8 cellular contexts compared by ENCODE assay signal in genomic region chr22:19854778-19855503, GRCh38. TPM values are rescaled to one million over a fixed set of nuclear protein-coding genes. Genes with fewer than 3 reads are reported as not detected.
A peak's percentile ranks its signal among the peaks of the same experiment; 100 is the strongest.
DNase-seq lines count a peak whose midpoint lies in the region; ATAC-seq, FAIRE-seq and TF ChIP-seq lines count a peak whose summit lies in the region.

Gene GNB1L (minus strand): TSS chr22:19854874. CDS start chr22:19821355, 33,519 bp downstream.
Gene RTL10 (minus strand): TSS chr22:19854874. CDS start chr22:19852261, 2,613 bp downstream.

- H2BK5ac ChIP-seq in H1 (ENCODE audit: low read depth, low read length): peak within 1 kb of the TSS; percentile 95; the same call in 1 of the 2 replicates
- H2BK5ac ChIP-seq in mesendoderm (ENCODE audit: low read length): peak within 1 kb of the TSS; percentile 37

- H3K27me3 Mint-ChIP-seq in Calu3 (ENCODE audit: unreplicated experiment): no peaks in the 10 kb centered on the region

- H3K79me2 ChIP-seq in H1 (ENCODE audit: control insufficient read depth in 1 of 2, insufficient read depth in 2 of 2, low read length in 2 of 2) (peaks cover 0 to 26% of the 10 kb centered on the region in 2 experiments; a peak in 3 of 4 replicates), mesendoderm (ENCODE audit: control insufficient read depth, insufficient read depth, low read length) (peaks cover 33% of the 10 kb centered on the region)

- peak within 1 kb of the TSS; percentile 28 for H3K27ac Mint-ChIP-seq in Calu3 (ENCODE audit: unreplicated experiment)

- DNase-seq in Calu3 (peak; percentile 96), HUDEP-2 (lab: John Stamatoyannopoulos, UW; ENCODE audit: unreplicated experiment in 76 of 76) (peak in 75 of 76 experiments; percentile 29 to 97 (median 92)), NOMO-1 treated with DMSO at 0.1 percent for 48 hours (lab: John Stamatoyannopoulos, UW; ENCODE audit: unreplicated experiment) (peak; percentile 92), H1 (ENCODE audit: low read depth in 1 of 2, low spot score in 2 of 2) (peak; percentile 70 to 94), mesendoderm (peak; percentile 97)
- peak; percentile 80 to 96 (median 83) for DNase-seq in activated CD8-positive, alpha-beta memory T cell treated with anti-CD3 and anti-CD28 coated beads for 48 hours (ENCODE audit: low read depth in 2 of 3, low spot score in 2 of 3)
- DNase-seq in stimulated activated CD8-positive, alpha-beta memory T cell treated with anti-CD3 and anti-CD28 coated beads, Interleukin-12 subunit alpha, Interleukin-12 subunit beta, amount 100 ng/mL, for 4 hours (ENCODE audit: low read depth): peak; percentile 94

- peak within 1 kb of the TSS; percentile 95 for H3K4me3 Mint-ChIP-seq in Calu3 (ENCODE audit: low read depth, unreplicated experiment)

- peak within 1 kb of the TSS; percentile 25; the same call in 1 of the 2 replicates for H2AFZ ChIP-seq in H1 (ENCODE audit: low read length)

- H3K18ac ChIP-seq in H1 (ENCODE audit: extremely low read depth, low read length) (peak within 1 kb of the TSS; percentile 89), mesendoderm (ENCODE audit: low read length) (peak within 1 kb of the TSS; percentile 29)

- H4K5ac ChIP-seq in H1 (ENCODE audit: insufficient read length, low read depth, low read length) (peak within 1 kb of the TSS; percentile 92), mesendoderm (ENCODE audit: low read length) (no peak within 1 kb of the TSS)

- POLR2A ChIA-PET in H1 (lab: Charles Lee; ENCODE audit: partially characterized antibody): interaction anchor here (0.6 to 1.5 kb wide), 15 partner anchors 8 to 69 kb away, joined by 3 to 10 read pairs (median 3); no protein-coding TSS in a partner anchor

- H3K9me3 Mint-ChIP-seq in Calu3 (ENCODE audit: low read depth, unreplicated experiment): no peaks in the 10 kb centered on the region

- H3K9me3 ChIP-seq in H1 (ENCODE audit: insufficient read depth in 2 of 2, low read depth in 1 of 2, low read length in 1 of 2): no peaks in the 10 kb centered on the region

- H3K23me2 ChIP-seq in H1 (ENCODE audit: low read depth, low read length): peaks cover 16% of the 10 kb centered on the region; the same call in 1 of the 2 replicates

- peaks cover 39% of the 10 kb centered on the region for H3K4me1 Mint-ChIP-seq in Calu3 (ENCODE audit: low read depth, unreplicated experiment)

- H3K79me1 ChIP-seq in H1 (ENCODE audit: low read depth, low read length) (peaks cover 21% of the 10 kb centered on the region), mesendoderm (ENCODE audit: low read length) (peaks cover 25% of the 10 kb centered on the region)

- no peak within 1 kb of the TSS for H2BK20ac ChIP-seq in H1 (ENCODE audit: low read length)

- no TSS peak for BruUV-seq in Calu3 (replicated peaks; lab: Mats Ljungman, UMichigan)

- no peak within 1 kb of the TSS for H3K14ac ChIP-seq in H1 (ENCODE audit: insufficient read length)

- ATAC-seq in GM21381 (IDR thresholded peaks at IDR 0.05; ENCODE audit: unreplicated experiment): peak; percentile 80

- H2BK15ac ChIP-seq in H1 (ENCODE audit: low read length) (peak within 1 kb of the TSS; percentile 46; the same call in 1 of the 2 replicates), mesendoderm (replicated peaks; ENCODE audit: low read depth) (no peak within 1 kb of the TSS)

- H3K27me3 ChIP-seq in H1 (replicated peaks in 1 of 4; ENCODE audit: control insufficient read depth in 3 of 4, extremely low read depth in 1 of 4, insufficient read depth in 3 of 4, low read length in 3 of 4) (no peaks in the 10 kb centered on the region), mesendoderm (ENCODE audit: insufficient read depth, low read length, poor library complexity) (no peaks in the 10 kb centered on the region)

- H3K56ac ChIP-seq in H1 (replicated peaks; ENCODE audit: insufficient read length, low read depth, low read length) (peak within 1 kb of the TSS; percentile 82), mesendoderm (ENCODE audit: low read length) (peak within 1 kb of the TSS; percentile 99)

- TF ChIP-seq POLR2A in H1 (IDR thresholded peaks at IDR 0.05; ENCODE audit: control extremely low read depth in 1 of 2, low read depth in 2 of 2, low read length in 2 of 2): peak; percentile 96 to 97

- H2BK120ac ChIP-seq in H1 (replicated peaks; ENCODE audit: low read depth, low read length) (no peak within 1 kb of the TSS), mesendoderm (ENCODE audit: low read depth, low read length) (no peak within 1 kb of the TSS)

- no peak within 1 kb of the TSS for H3K23ac ChIP-seq in H1 (ENCODE audit: insufficient read length)
- H3K23ac ChIP-seq in mesendoderm (ENCODE audit: low read length): peak within 1 kb of the TSS; percentile 72

- 2% methylated on average over 68 of the region's 81 CpGs; no CpG with 5 or more reads in 1 of the 2 experiments for WGBS in H1 (ENCODE audit: extremely low coverage in 1 of 2, insufficient coverage in 1 of 2, insufficient read length in 1 of 2, insufficient replicate concordance in 2 of 2, low coverage in 1 of 2, low lambda C conversion rate in 2 of 2, missing lambda C conversion rate in 1 of 2), 2 experiments
- no CpG with 5 or more reads among the region's 81 CpGs for WGBS in mesendoderm (ENCODE audit: extremely low coverage, insufficient coverage, low lambda C conversion rate)

- H2AK5ac ChIP-seq in H1 (ENCODE audit: low read depth, low read length): peak within 1 kb of the TSS; percentile 7; the same call in 1 of the 2 replicates
- H2AK5ac ChIP-seq in mesendoderm (ENCODE audit: low read length): peak within 1 kb of the TSS; percentile 87

- TF ChIP-seq CTCF in Calu3 (IDR thresholded peaks at IDR 0.05; ENCODE audit: unreplicated experiment): no peak
- peak in 1 of 3 experiments; percentile 14; a peak in 1 of 4 replicates for TF ChIP-seq CTCF in H1 (IDR thresholded peaks at IDR 0.05; ENCODE audit: control extremely low read depth in 1 of 3, insufficient read depth in 1 of 3, low read depth in 1 of 3, low read length in 3 of 3)

- H3K4me3 ChIP-seq in H1 (ENCODE audit: extremely low read depth in 1 of 4, insufficient read depth in 2 of 4, low read depth in 3 of 4, low read length in 4 of 4): peak within 1 kb of the TSS; percentile 75 to 92 (median 87)
- peak within 1 kb of the TSS; percentile 92 for H3K4me3 ChIP-seq in mesendoderm (ENCODE audit: low read length)

- CTCF ChIA-PET in Calu3 (lab: Charles Lee) (interaction anchor here (0.7 kb wide), 1 partner anchor 55 kb away, joined by 3 read pairs; no protein-coding TSS in a partner anchor), H1 (lab: Charles Lee; ENCODE audit: partially characterized antibody) (interaction anchor here (0.6 to 1.7 kb wide), 18 partner anchors 8 to 1757 kb away, joined by 3 to 5 read pairs (median 4); no protein-coding TSS in a partner anchor)

- H4K8ac ChIP-seq in H1 (ENCODE audit: extremely low read depth, insufficient read depth, low read length) (peak within 1 kb of the TSS; percentile 96), mesendoderm (ENCODE audit: low read depth, low read length) (no peak within 1 kb of the TSS)

- H3K27ac ChIP-seq in H1 (ENCODE audit: low read depth, low read length): peak within 1 kb of the TSS; percentile 80
- H3K27ac ChIP-seq in mesendoderm (ENCODE audit: low read depth, low read length): peak within 1 kb of the TSS; percentile 42

- peaks cover 10 to 33% of the 10 kb centered on the region in 2 experiments for H4K20me1 ChIP-seq in H1 (replicated peaks in 1 of 2; ENCODE audit: control insufficient read depth in 1 of 2, insufficient read depth in 2 of 2, low read length in 2 of 2)

- peaks cover 50% of the 10 kb centered on the region for H3K36me3 Mint-ChIP-seq in Calu3 (ENCODE audit: insufficient read depth, unreplicated experiment)

- H3K4me2 ChIP-seq in H1 (ENCODE audit: insufficient read depth in 1 of 2, low read depth in 2 of 2, low read length in 2 of 2): peak within 1 kb of the TSS; percentile 88 to 99
- peak within 1 kb of the TSS; percentile 89 for H3K4me2 ChIP-seq in mesendoderm (ENCODE audit: low read length)

- H3K4ac ChIP-seq in H1 (replicated peaks; ENCODE audit: insufficient read length, low read depth, low read length) (peak within 1 kb of the TSS; percentile 84), mesendoderm (ENCODE audit: low read depth, low read length) (peak within 1 kb of the TSS; percentile 74)

- no peak for TF ChIP-seq EP300 in H1 (IDR thresholded peaks at IDR 0.05; ENCODE audit: borderline replicate concordance in 1 of 2, low read depth in 2 of 2, low read length in 2 of 2)

- H4K91ac ChIP-seq in H1 (replicated peaks; ENCODE audit: insufficient read length, low read length): peak within 1 kb of the TSS; percentile 95

- H2BK12ac ChIP-seq in H1 (ENCODE audit: low read depth, low read length): 0 out of 2 replicates have a peak within 1 kb of the TSS, but pooled peaks have one; percentile 17

- peak within 1 kb of the TSS; percentile 78 to 86 (median 81) for H3K9ac ChIP-seq in H1 (replicated peaks in 1 of 4; ENCODE audit: extremely low read depth in 1 of 4, low read depth in 3 of 4, low read length in 3 of 4)
- peak within 1 kb of the TSS; percentile 98 for H3K9ac ChIP-seq in mesendoderm (ENCODE audit: low read length)

- peak; percentile 20 to 26; a peak in 2 of 4 replicates for TF ChIP-seq RAD21 in H1 (IDR thresholded peaks at IDR 0.05 in 1 of 2, conservative IDR thresholded peaks at IDR 0.05 in 1 of 2; ENCODE audit: low read depth in 2 of 2, low read length in 2 of 2)

- H3K4me1 ChIP-seq in H1 (replicated peaks in 1 of 4; ENCODE audit: control insufficient read depth in 3 of 4, insufficient read depth in 4 of 4, low read length in 3 of 4): peaks cover 0 to 24% (median 12%) of the 10 kb centered on the region in 4 experiments; a peak in 6 of 7 replicates
- peaks cover 13% of the 10 kb centered on the region for H3K4me1 ChIP-seq in mesendoderm (ENCODE audit: control insufficient read depth, low read depth, low read length)

- no peak for FAIRE-seq in H1 (lab: Jason Lieb, UNC)

- peaks cover 2 to 16% (median 14%) of the 10 kb centered on the region in 4 experiments; a peak in 6 of 8 replicates for H3K36me3 ChIP-seq in H1 (ENCODE audit: control insufficient read depth in 2 of 4, insufficient read depth in 4 of 4, low read length in 3 of 4)
- peaks cover 6% of the 10 kb centered on the region for H3K36me3 ChIP-seq in mesendoderm (ENCODE audit: control insufficient read depth, insufficient read depth, low read length)

- intact Hi-C loops in Calu3 (cut with micrococcal nuclease; ENCODE audit: unreplicated experiment): loop anchor here (2.0 kb wide), 2 partner anchors 26 to 48 kb away; no protein-coding TSS in a partner anchor

RNA-seq across cellular contexts. Expression of gene GNB1L, which starts in this region (rescaled TPM):
- total RNA-seq in Calu3 (2022): 9.1 and 13.0 TPM in 2 replicates
- 14.3 and 15.6 TPM in 2 replicates for total RNA-seq in H1 (2021; fragmentation: NEBNext Ultra II Directional; extraction: Animal tissue kit (Norgen Biotek cat#: 25700))
- 14.0 and 23.2 TPM in 2 replicates for polyA plus RNA-seq in H1 (2011; rRNA removed)
- polyA plus RNA-seq in H1 (2011; cell fraction: cytosol; rRNA removed): 17.3 TPM
- 21.9 TPM for polyA plus RNA-seq in H1 (2011; cell fraction: nucleus; rRNA removed)
- polyA plus RNA-seq in H1 (2012, experiment 1 of 2): 9.1 to 18.9 TPM (median 16.9 TPM) in 4 replicates
- 14.8 TPM for polyA plus RNA-seq in H1 (2012, experiment 2 of 2)
- polyA plus RNA-seq in H1 (2013, experiment 1 of 2): 5.8 TPM
- polyA plus RNA-seq in H1 (2013, experiment 2 of 2): 5.3 TPM
- polyA minus RNA-seq in H1 (2011; rRNA and poly(A)+ RNA removed): 3.8 and 4.5 TPM in 2 replicates
- polyA minus RNA-seq in H1 (2011; cell fraction: cytosol; rRNA and poly(A)+ RNA removed): 6.1 TPM
- 5.6 TPM for polyA minus RNA-seq in H1 (2011; cell fraction: nucleus; rRNA and poly(A)+ RNA removed)
- polyA plus RNA-seq in mesendoderm (2013, experiment 1 of 2): 4.7 TPM
- 4.2 TPM for polyA plus RNA-seq in mesendoderm (2013, experiment 2 of 2)

RNA-seq across cellular contexts. Expression of gene RTL10, which starts in this region (rescaled TPM):
- total RNA-seq in Calu3 (2022): 26.2 and 28.7 TPM in 2 replicates
- total RNA-seq in H1 (2021; fragmentation: NEBNext Ultra II Directional; extraction: Animal tissue kit (Norgen Biotek cat#: 25700)): 16.1 and 18.8 TPM in 2 replicates
- polyA plus RNA-seq in H1 (2011; rRNA removed): 11.5 and 15.5 TPM in 2 replicates
- 9.8 TPM for polyA plus RNA-seq in H1 (2011; cell fraction: cytosol; rRNA removed)
- 21.7 TPM for polyA plus RNA-seq in H1 (2011; cell fraction: nucleus; rRNA removed)
- polyA plus RNA-seq in H1 (2012, experiment 1 of 2): 9.6 to 13.3 TPM (median 12.3 TPM) in 4 replicates
- 9.3 TPM for polyA plus RNA-seq in H1 (2012, experiment 2 of 2)
- 7.9 TPM for polyA plus RNA-seq in H1 (2013, experiment 1 of 2)
- 7.7 TPM for polyA plus RNA-seq in H1 (2013, experiment 2 of 2)
- 32.1 and 33.6 TPM in 2 replicates for polyA minus RNA-seq in H1 (2011; rRNA and poly(A)+ RNA removed)
- 10.3 TPM for polyA minus RNA-seq in H1 (2011; cell fraction: cytosol; rRNA and poly(A)+ RNA removed)
- polyA minus RNA-seq in H1 (2011; cell fraction: nucleus; rRNA and poly(A)+ RNA removed): 21.5 TPM
- polyA plus RNA-seq in mesendoderm (2013, experiment 1 of 2): 7.4 TPM
- 7.6 TPM for polyA plus RNA-seq in mesendoderm (2013, experiment 2 of 2)

Comparison
In these comparisons a context has a peak if more than half of its experiments do, and no peak if none do; other contexts are left out.
1. Peak in every context shown above with its lines: DNase-seq, ATAC-seq, H3K4me3 ChIP-seq and H3K27ac ChIP-seq.